Comparison of ENCODE assay signal across 8 cellular contexts in the genomic region with DNA sequence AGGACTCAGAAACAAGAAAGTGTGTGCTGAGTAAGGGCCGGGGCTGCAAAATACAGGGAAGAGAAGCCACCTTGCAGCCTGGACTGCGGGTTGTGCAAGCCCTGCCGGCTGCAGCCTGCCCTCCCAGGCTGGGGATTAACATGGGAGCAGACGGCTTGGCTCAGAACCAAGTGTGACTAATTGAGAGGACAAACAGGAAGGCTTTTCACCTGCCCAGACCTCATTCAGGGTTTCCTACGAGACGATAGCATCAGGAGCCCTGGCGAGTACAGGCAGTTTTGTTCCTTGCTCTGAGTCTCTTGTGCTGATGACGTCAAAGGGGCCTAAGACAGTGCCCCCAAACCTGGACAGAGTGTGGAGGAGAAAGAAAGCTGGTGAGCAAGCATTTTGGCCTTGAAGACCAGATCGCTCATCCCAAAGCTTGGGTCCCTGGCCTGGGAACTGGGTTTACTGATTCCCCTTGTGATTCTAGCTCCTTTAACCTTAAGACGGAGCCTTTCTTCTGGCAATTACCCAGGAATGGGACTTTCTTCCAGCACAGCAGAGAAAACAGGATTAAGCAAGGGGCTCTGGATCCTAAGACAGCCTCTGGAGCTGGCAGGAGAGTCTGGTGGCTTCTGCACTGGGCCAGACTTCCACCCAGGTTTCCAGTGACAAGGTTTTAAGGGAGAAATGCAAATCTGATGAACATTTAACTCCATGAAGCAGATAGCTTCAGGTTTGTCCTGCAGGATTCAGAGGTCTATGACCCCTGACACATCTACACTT.
A peak's percentile ranks its signal among the peaks of the same experiment; 100 is the strongest.
DNase-seq lines count a peak whose midpoint lies in the region; ATAC-seq, FAIRE-seq and TF ChIP-seq lines count a peak whose summit lies in the region.
"Not testable (repeated sequence)": the region's sequence is repeated elsewhere in the genome, so short reads cannot be mapped to it uniquely, and the experiment has no call there.

No MANE protein-coding gene starts in this region.

- TF ChIP-seq CTCF in A549 (IDR thresholded peaks at IDR 0.05); PC-3 (conservative IDR thresholded peaks at IDR 0.05; ENCODE audit: low read depth, low read length); astrocyte (IDR thresholded peaks at IDR 0.05; ENCODE audit: insufficient read depth, low read depth, low read length); endothelial cell of umbilical vein (IDR thresholded peaks at IDR 0.05; ENCODE audit: extremely low read depth in 1 of 2, insufficient read depth in 1 of 2, low read depth in 1 of 2, low read length in 2 of 2); heart left ventricle (IDR thresholded peaks at IDR 0.05); keratinocyte (optimal IDR thresholded peaks at IDR 0.05 in 1 of 3, IDR thresholded peaks at IDR 0.05 in 1 of 3, conservative IDR thresholded peaks at IDR 0.05 in 1 of 3; ENCODE audit: extremely low read depth in 1 of 3, insufficient read depth in 2 of 3, low read length in 3 of 3); lower lobe of right lung (IDR thresholded peaks at IDR 0.05): not testable (repeated sequence)

- not testable (repeated sequence) for H3K4me3 Mint-ChIP-seq in astrocyte (ENCODE audit: unreplicated experiment)

- H3K9ac ChIP-seq in PC-3 (ENCODE audit: low read length); astrocyte (ENCODE audit: low read length); endothelial cell of umbilical vein (replicated peaks; ENCODE audit: extremely low read depth, insufficient read depth, low read length); keratinocyte (ENCODE audit: control insufficient read depth, extremely low read depth, insufficient read depth, low read length): not testable (repeated sequence)

- H3K27ac Mint-ChIP-seq in astrocyte (ENCODE audit: unreplicated experiment), result not testable (repeated sequence)

- not testable (repeated sequence) for BruUV-seq in PC-3 (replicated peaks; lab: Mats Ljungman, UMichigan)
- TSS peak; percentile 30 for BruUV-seq in endothelial cell of umbilical vein (replicated peaks; lab: Mats Ljungman, UMichigan)

- ATAC-seq in A549, result peak; percentile 91
- ATAC-seq in PC-3, result peak; percentile 87
- peak; percentile 83 to 95 (median 88) for ATAC-seq in heart left ventricle
- ATAC-seq in lower lobe of right lung, result peak; percentile 90 to 95
- ATAC-seq in sciatic nerve, result peak; percentile 93

- POLR2A ChIA-PET in A549 (lab: Yijun Ruan, JAX); PC-3 (lab: Charles Lee; ENCODE audit: unreplicated experiment); endothelial cell of umbilical vein (lab: Charles Lee): not testable (repeated sequence)

- H3K9me1 ChIP-seq in endothelial cell of umbilical vein (replicated peaks; ENCODE audit: control insufficient read depth, extremely low read depth, insufficient read depth, low read length); keratinocyte (ENCODE audit: control insufficient read depth, extremely low read depth, insufficient read depth, low read length): not testable (repeated sequence)

- not testable (repeated sequence) for TF ChIP-seq RAD21 in A549 (conservative IDR thresholded peaks at IDR 0.05 in 1 of 2, IDR thresholded peaks at IDR 0.05 in 1 of 2)

- WGBS in A549 (ENCODE audit: missing lambda C conversion rate), result no CpG with 5 or more reads among the region's 10 CpGs
- WGBS in heart left ventricle, 4 donors, result no CpG with 5 or more reads among the region's 10 CpGs

- dilution Hi-C loops in endothelial cell of umbilical vein (cut with MboI; ENCODE audit: extremely low pct_ligation_motif_present, low sequenced_read_pairs); keratinocyte (cut with MboI; ENCODE audit: extremely low pct_ligation_motif_present, low sequenced_read_pairs): not testable (repeated sequence)

- CTCF ChIA-PET in A549 (lab: Yijun Ruan, JAX); PC-3 (lab: Charles Lee); endothelial cell of umbilical vein (lab: Charles Lee): not testable (repeated sequence)

- not testable (repeated sequence) for H3K27me3 ChIP-seq in PC-3 (ENCODE audit: low read length); astrocyte (ENCODE audit: insufficient read depth, low read length); endothelial cell of umbilical vein (ENCODE audit: control insufficient read depth in 2 of 2, insufficient read depth in 2 of 2, low read length in 2 of 2); heart left ventricle; keratinocyte (ENCODE audit: control insufficient read depth, extremely low read depth, insufficient read depth, low read length); lower lobe of right lung (ENCODE audit: low read depth)

- H3K36me3 Mint-ChIP-seq in astrocyte (ENCODE audit: low read depth, unreplicated experiment), result not testable (repeated sequence)

- H3K4me3 ChIP-seq in A549; PC-3 (ENCODE audit: low read length); astrocyte (ENCODE audit: insufficient read depth, low read depth, low read length); endothelial cell of umbilical vein (replicated peaks in 1 of 3; ENCODE audit: insufficient read depth in 1 of 3, low read depth in 1 of 3, low read length in 3 of 3); heart left ventricle; keratinocyte (ENCODE audit: control insufficient read depth in 2 of 3, extremely low read depth in 1 of 3, insufficient read depth in 2 of 3, low read depth in 1 of 3, low read length in 3 of 3); lower lobe of right lung: not testable (repeated sequence)

- peak; percentile 76 for FAIRE-seq in A549 (lab: Jason Lieb, UNC)
- FAIRE-seq in astrocyte (lab: Jason Lieb, UNC), result peak; percentile 43
- peak; percentile 100 for FAIRE-seq in endothelial cell of umbilical vein (lab: Jason Lieb, UNC)
- peak; percentile 99 for FAIRE-seq in keratinocyte (lab: Jason Lieb, UNC)

- TF ChIP-seq POLR2A in A549 (IDR thresholded peaks at IDR 0.05; ENCODE audit: low read length); endothelial cell of umbilical vein (IDR thresholded peaks at IDR 0.05; ENCODE audit: low read depth, low read length); heart left ventricle (IDR thresholded peaks at IDR 0.05): not testable (repeated sequence)

- not testable (repeated sequence) for H3K4me2 ChIP-seq in A549; PC-3 (ENCODE audit: low read length); astrocyte (ENCODE audit: low read length); endothelial cell of umbilical vein (ENCODE audit: insufficient read depth, low read length); keratinocyte (ENCODE audit: control insufficient read depth, extremely low read depth, insufficient read depth, low read depth, low read length)

- not testable (repeated sequence) for H2AFZ ChIP-seq in PC-3 (ENCODE audit: low read length); astrocyte (ENCODE audit: low read depth, low read length); endothelial cell of umbilical vein (ENCODE audit: low read depth, low read length); keratinocyte (ENCODE audit: control insufficient read depth, low read length)

- not testable (repeated sequence) for H3K79me2 ChIP-seq in PC-3 (ENCODE audit: low read length); astrocyte (ENCODE audit: insufficient read depth, low read length); endothelial cell of umbilical vein (ENCODE audit: control insufficient read depth, insufficient read depth, low read length); keratinocyte (ENCODE audit: control insufficient read depth, insufficient read depth, low read length)

- H3K4me1 Mint-ChIP-seq in astrocyte (ENCODE audit: low read depth, unreplicated experiment), result not testable (repeated sequence)

- not testable (repeated sequence) for H3K9me2 ChIP-seq in PC-3 (replicated peaks; ENCODE audit: low read length)

- not testable (repeated sequence) for H3K9me3 Mint-ChIP-seq in astrocyte (ENCODE audit: unreplicated experiment)

- not testable (repeated sequence) for H3K27me3 Mint-ChIP-seq in astrocyte (ENCODE audit: low read depth, unreplicated experiment)

- not testable (repeated sequence) for TF ChIP-seq EP300 in A549 (IDR thresholded peaks at IDR 0.05)

- not testable (repeated sequence) for H3K27ac ChIP-seq in A549; PC-3 (ENCODE audit: low read length); astrocyte (ENCODE audit: low read depth, low read length); endothelial cell of umbilical vein (ENCODE audit: insufficient read depth, low read depth, low read length); heart left ventricle; keratinocyte (ENCODE audit: control insufficient read depth, insufficient read depth, low read length); lower lobe of right lung

- intact Hi-C loops in PC-3 (cut with micrococcal nuclease); endothelial cell of umbilical vein (cut with micrococcal nuclease); heart left ventricle (cut with DNase I); lower lobe of right lung (cut with DNase I); sciatic nerve (cut with DNase I): not testable (repeated sequence)

- DNase-seq in A549 (ENCODE audit: low read depth in 1 of 2, low spot score in 1 of 2); PC-3; astrocyte (ENCODE audit: low read depth); endothelial cell of umbilical vein (ENCODE audit: low read depth, low spot score); heart left ventricle; keratinocyte (ENCODE audit: low read depth, low spot score); lower lobe of right lung; sciatic nerve (ENCODE audit: low spot score): not testable (repeated sequence)

- not testable (repeated sequence) for H4K20me1 ChIP-seq in PC-3 (ENCODE audit: low read length); astrocyte (ENCODE audit: insufficient read depth, low read length); endothelial cell of umbilical vein (replicated peaks; ENCODE audit: control insufficient read depth, extremely low read depth, insufficient read depth, low read length); keratinocyte (ENCODE audit: control insufficient read depth, extremely low read depth, insufficient read depth, low read length)

- H3K9me3 ChIP-seq in A549; PC-3 (ENCODE audit: low read length); astrocyte (ENCODE audit: insufficient read depth, low read depth, low read length); endothelial cell of umbilical vein (replicated peaks; ENCODE audit: control insufficient read depth, insufficient read depth, low read length); heart left ventricle; keratinocyte (ENCODE audit: control insufficient read depth, low read depth, low read length); lower lobe of right lung: not testable (repeated sequence)

- not testable (repeated sequence) for H3K4me1 ChIP-seq in A549; PC-3 (ENCODE audit: insufficient read depth, low read length); astrocyte (ENCODE audit: insufficient read depth, low read length); endothelial cell of umbilical vein (ENCODE audit: control insufficient read depth, extremely low read depth, insufficient read depth, low read length); heart left ventricle; keratinocyte (ENCODE audit: control insufficient read depth, extremely low read depth, insufficient read depth, low read length); lower lobe of right lung

- not testable (repeated sequence) for H3F3A ChIP-seq in PC-3 (ENCODE audit: low read length, unreplicated experiment)

- not testable (repeated sequence) for H3K36me3 ChIP-seq in PC-3 (ENCODE audit: low read depth, low read length); astrocyte (ENCODE audit: insufficient read depth, low read length); endothelial cell of umbilical vein (ENCODE audit: control insufficient read depth in 2 of 2, extremely low read depth in 1 of 2, insufficient read depth in 2 of 2, low read length in 2 of 2); heart left ventricle; keratinocyte (ENCODE audit: control insufficient read depth in 2 of 2, extremely low read depth in 1 of 2, insufficient read depth in 2 of 2, low read length in 2 of 2); lower lobe of right lung
